Comparison of ENCODE assay signal across 1 cellular context in genomic region chr17:4947411-4948165, GRCh38.
TF ChIP-seq lines count a peak whose summit lies in the region.

No MANE protein-coding gene starts in this region.

TF ChIP-seq in HepG2, 621 proteins besides CTCF, POLR2A, EP300 and RAD21 (continued from another document and continues in another):
- TF ChIP-seq HMGXB3 (CRISPR knock-in tag; IDR thresholded peaks at IDR 0.05; ENCODE audit: borderline replicate concordance) (no peak), ZNF740 (CRISPR knock-in tag; IDR thresholded peaks at IDR 0.05) (0 out of 2 replicates have a peak, but pooled peaks have one; percentile 42), TMF1 (CRISPR knock-in tag; IDR thresholded peaks at IDR 0.05; ENCODE audit: low read depth) (no peak), RELA (CRISPR knock-in tag; IDR thresholded peaks at IDR 0.05) (no peak), FOXC1 (CRISPR knock-in tag; IDR thresholded peaks at IDR 0.05; ENCODE audit: borderline replicate concordance) (peak; percentile 22; the same call in 1 of the 2 replicates), GABPB1 (CRISPR knock-in tag; IDR thresholded peaks at IDR 0.05) (peak; percentile 88), CEBPZ (IDR thresholded peaks at IDR 0.05; ENCODE audit: low read length) (no peak), ZBTB40 (IDR thresholded peaks at IDR 0.05) (no peak), ZBTB40 (CRISPR knock-in tag; IDR thresholded peaks at IDR 0.05) (0 out of 2 replicates have a peak, but pooled peaks have one; percentile 5), ZNF441 (CRISPR knock-in tag; IDR thresholded peaks at IDR 0.05; ENCODE audit: borderline replicate concordance) (peak; percentile 50; the same call in 1 of the 2 replicates), EED (CRISPR knock-in tag; IDR thresholded peaks at IDR 0.05) (peak; percentile 86; the same call in 1 of the 2 replicates), ZMAT5 (CRISPR knock-in tag; IDR thresholded peaks at IDR 0.05; ENCODE audit: borderline replicate concordance, low read depth) (no peak), ZNF333 (CRISPR knock-in tag; IDR thresholded peaks at IDR 0.05; ENCODE audit: borderline replicate concordance) (peak; percentile 49; the same call in 1 of the 2 replicates), ZNF615 (CRISPR knock-in tag; IDR thresholded peaks at IDR 0.05; ENCODE audit: borderline replicate concordance) (no peak), POLR2AphosphoS5 (IDR thresholded peaks at IDR 0.05; ENCODE audit: low read depth, low read length) (peak; percentile 55; the same call in 1 of the 2 replicates), ZFY (CRISPR knock-in tag; IDR thresholded peaks at IDR 0.05) (peak; percentile 68), ZNF616 (CRISPR knock-in tag; IDR thresholded peaks at IDR 0.05; ENCODE audit: low read depth) (peak; percentile 9; the same call in 1 of the 2 replicates), HBP1 (CRISPR knock-in tag; IDR thresholded peaks at IDR 0.05; ENCODE audit: low read depth) (no peak), ZNF138 (CRISPR knock-in tag; IDR thresholded peaks at IDR 0.05; ENCODE audit: low read depth) (peak; percentile 24; the same call in 1 of the 2 replicates), ZNF550 (CRISPR knock-in tag; IDR thresholded peaks at IDR 0.05; ENCODE audit: borderline replicate concordance) (0 out of 2 replicates have a peak, but pooled peaks have one; percentile 94), FOXO1 (CRISPR knock-in tag; IDR thresholded peaks at IDR 0.05) (no peak), ZNF687 (CRISPR knock-in tag; IDR thresholded peaks at IDR 0.05) (peak; percentile 78), ZNF83 (CRISPR knock-in tag; IDR thresholded peaks at IDR 0.05; ENCODE audit: borderline replicate concordance) (no peak; the same call in 1 of the 2 replicates), NRL (CRISPR knock-in tag; IDR thresholded peaks at IDR 0.05; ENCODE audit: borderline replicate concordance) (peak; percentile 62; the same call in 1 of the 2 replicates), ASH2L (IDR thresholded peaks at IDR 0.05; ENCODE audit: insufficient read length, low read depth, low read length) (peak; percentile 2), KDM5A (IDR thresholded peaks at IDR 0.05; ENCODE audit: borderline replicate concordance, low read length) (no peak; the same call in none of the 2 replicates), ZMYM4 (CRISPR knock-in tag; IDR thresholded peaks at IDR 0.05) (no peak), KLF11 (CRISPR knock-in tag; IDR thresholded peaks at IDR 0.05) (no peak), PHF5A (CRISPR knock-in tag; IDR thresholded peaks at IDR 0.05; ENCODE audit: low read depth, unreplicated experiment) (no peak)
